In genomic region chr3:170102421-170102820, GRCh38 we compare ENCODE assay signal across 15 cellular contexts.
DNase-seq lines count a peak whose midpoint lies in the region; ATAC-seq and TF ChIP-seq lines count a peak whose summit lies in the region.
"Had no signal": no experiment of that assay in that cellular context is flagged by ENCODE, and none has a peak within 500 bp of the region (broad histone marks: within the 10 kb centered on the region; RNA-seq: fewer than 3 reads in every experiment).

No MANE protein-coding gene starts in this region.

- no peak overlapping the region for H3K4me3 ChIP-seq in CD8-positive, alpha-beta T cell (ENCODE audit: low read depth, low read length)
- H3K4me3 ChIP-seq in endodermal cell (ENCODE audit: low read length), result no peak overlapping the region
- H3K4me3 ChIP-seq in colonic mucosa, result no peak overlapping the region
- H3K4me3 ChIP-seq: GM12878, HAP-1, K562 had no signal

- H3K9ac ChIP-seq in endodermal cell (ENCODE audit: extremely low read depth, low read length, poor library complexity, severe bottlenecking), result no peak overlapping the region
- no peak overlapping the region for H3K9ac ChIP-seq in colonic mucosa (ENCODE audit: low read depth in 2 of 2, low read length in 2 of 2)

- H3K4me1 Mint-ChIP-seq in CD8-positive, alpha-beta T cell (ENCODE audit: low read depth), result peaks cover 12% of the 10 kb centered on the region
- H3K4me1 Mint-ChIP-seq in activated T-helper 17 cell treated with anti-CD3 and anti-CD28 coated beads, Interleukin-2, amount 50 U/mL, for 72 hours, result peaks cover 7% of the 10 kb centered on the region
- H3K4me1 Mint-ChIP-seq in nephron progenitor cell, result no peaks in the 10 kb centered on the region
- H3K4me1 Mint-ChIP-seq in endodermal cell, result no peaks in the 10 kb centered on the region
- H3K4me1 Mint-ChIP-seq: CD14-positive monocyte had no signal

- intact Hi-C loops in CD8-positive, alpha-beta T cell (cut with DNase I, micrococcal nuclease), result loop anchor here in 1 of 2 experiments (10.0 kb wide), 1 partner anchor 328 kb away; the partner anchor contains the start of gene MYNN
- intact Hi-C loops in colonic mucosa (cut with DNase I), result loop anchor here (10.0 kb wide), 1 partner anchor 72 kb away; no protein-coding TSS in a partner anchor

- no peaks in the 10 kb centered on the region for H3K27me3 Mint-ChIP-seq in CD8-positive, alpha-beta T cell (ENCODE audit: low read depth)
- no peaks in the 10 kb centered on the region for H3K27me3 Mint-ChIP-seq in activated T-helper 17 cell treated with anti-CD3 and anti-CD28 coated beads, Interleukin-2, amount 50 U/mL, for 72 hours
- no peaks in the 10 kb centered on the region for H3K27me3 Mint-ChIP-seq in nephron progenitor cell (ENCODE audit: low read depth, poor library complexity)
- H3K27me3 Mint-ChIP-seq in endodermal cell (ENCODE audit: insufficient read depth), result no peaks in the 10 kb centered on the region

- no peaks in the 10 kb centered on the region for H3K9me3 ChIP-seq in CD8-positive, alpha-beta T cell (ENCODE audit: low read length)
- H3K9me3 ChIP-seq in endodermal cell (ENCODE audit: control insufficient read depth, low read length), result no peaks in the 10 kb centered on the region
- H3K9me3 ChIP-seq in colonic mucosa, result no peaks in the 10 kb centered on the region
- H3K9me3 ChIP-seq: HAP-1 had no signal

- POLR2A ChIA-PET in CD8-positive, alpha-beta T cell (lab: Charles Lee), result interaction anchor here (0.8 kb wide), 1 partner anchor 14 kb away, joined by 3 read pairs; no protein-coding TSS in a partner anchor
- POLR2A ChIA-PET in GM10248 (lab: Yijun Ruan, JAX), result no interaction called here

- H3K9me3 Mint-ChIP-seq in CD8-positive, alpha-beta T cell, result no peaks in the 10 kb centered on the region
- no peaks in the 10 kb centered on the region for H3K9me3 Mint-ChIP-seq in activated T-helper 17 cell treated with anti-CD3 and anti-CD28 coated beads, Interleukin-2, amount 50 U/mL, for 72 hours
- no peaks in the 10 kb centered on the region for H3K9me3 Mint-ChIP-seq in nephron progenitor cell
- H3K9me3 Mint-ChIP-seq in endodermal cell, result no peaks in the 10 kb centered on the region
- H3K9me3 Mint-ChIP-seq: CD14-positive monocyte, HFFc6 had no signal

- H3K36me3 ChIP-seq in CD8-positive, alpha-beta T cell (ENCODE audit: insufficient read depth, low read length), result peaks cover 36% of the 10 kb centered on the region
- H3K36me3 ChIP-seq in endodermal cell (ENCODE audit: control insufficient read depth, insufficient read depth, low read length) (peaks cover 35% of the 10 kb centered on the region), colonic mucosa (no peaks in the 10 kb centered on the region)

- H3K27me3 ChIP-seq in CD8-positive, alpha-beta T cell (ENCODE audit: insufficient read depth, low read length), result no peaks in the 10 kb centered on the region
- H3K27me3 ChIP-seq in endodermal cell (ENCODE audit: control insufficient read depth, insufficient read depth, low read length, poor library complexity, severe bottlenecking) (no peaks in the 10 kb centered on the region), colonic mucosa (no peaks in the 10 kb centered on the region)

- H3K36me3 Mint-ChIP-seq in CD8-positive, alpha-beta T cell, result peaks cover 74% of the 10 kb centered on the region
- H3K36me3 Mint-ChIP-seq in activated T-helper 17 cell treated with anti-CD3 and anti-CD28 coated beads, Interleukin-2, amount 50 U/mL, for 72 hours (ENCODE audit: low read depth), result peaks cover 97% of the 10 kb centered on the region
- H3K36me3 Mint-ChIP-seq in nephron progenitor cell (ENCODE audit: low read depth), result peaks cover 32% of the 10 kb centered on the region
- H3K36me3 Mint-ChIP-seq in endodermal cell (ENCODE audit: low read depth), result peaks cover 14% of the 10 kb centered on the region

- no peak overlapping the region for H3K4me3 Mint-ChIP-seq in CD8-positive, alpha-beta T cell
- no peak overlapping the region for H3K4me3 Mint-ChIP-seq in activated T-helper 17 cell treated with anti-CD3 and anti-CD28 coated beads, Interleukin-2, amount 50 U/mL, for 72 hours
- no peak overlapping the region for H3K4me3 Mint-ChIP-seq in nephron progenitor cell
- no peak overlapping the region for H3K4me3 Mint-ChIP-seq in endodermal cell
- H3K4me3 Mint-ChIP-seq: CD14-positive monocyte, HFFc6 had no signal

- H3K27ac ChIP-seq in CD8-positive, alpha-beta T cell (ENCODE audit: low read depth, low read length), result no peak overlapping the region
- H3K27ac ChIP-seq in endodermal cell (ENCODE audit: low read depth, low read length), result no peak overlapping the region
- H3K27ac ChIP-seq in colonic mucosa, result no peak overlapping the region
- H3K27ac ChIP-seq: HL-60 had no signal

- DNase-seq in Ammon's horn (ENCODE audit: low spot score), result peak; percentile 44
- DNase-seq in CD8-positive, alpha-beta T cell, result no peak
- DNase-seq in nephron progenitor cell, result no peak
- DNase-seq in activated CD8-positive, alpha-beta memory T cell treated with anti-CD3 and anti-CD28 coated beads, Interleukin-2, amount 50 U/mL, for 4 hours, result no peak
- DNase-seq in endodermal cell, result no peak
- no peak for DNase-seq in GM10248 (ENCODE audit: extremely low spot score)
- no peak for DNase-seq in colonic mucosa
- DNase-seq: DMS53, HFFc6 had no signal

- H3K4me1 ChIP-seq in CD8-positive, alpha-beta T cell (ENCODE audit: insufficient read depth, low read length), result no peaks in the 10 kb centered on the region
- no peaks in the 10 kb centered on the region for H3K4me1 ChIP-seq in endodermal cell (ENCODE audit: control insufficient read depth, insufficient read depth, low read length)
- H3K4me1 ChIP-seq in colonic mucosa, result no peaks in the 10 kb centered on the region
- H3K4me1 ChIP-seq: HAP-1 had no signal

- WGBS in endodermal cell (ENCODE audit: insufficient coverage in 1 of 2, insufficient read length in 1 of 2), 2 experiments, result 97% methylated on average over 7 of the region's 7 CpGs

- TF ChIP-seq CTCF in CD8-positive, alpha-beta T cell (IDR thresholded peaks at IDR 0.05), result no peak
- no peak for TF ChIP-seq CTCF in nephron progenitor cell (IDR thresholded peaks at IDR 0.05)
- TF ChIP-seq CTCF in endodermal cell (conservative IDR thresholded peaks at IDR 0.05), result no peak
- TF ChIP-seq CTCF in GM10248 (IDR thresholded peaks at IDR 0.05; ENCODE audit: control extremely low read depth, extremely low read depth, low read depth, missing control alignments), result no peak
- no peak for TF ChIP-seq CTCF in colonic mucosa (IDR thresholded peaks at IDR 0.05)

- H3K27ac Mint-ChIP-seq in CD8-positive, alpha-beta T cell, result peak overlapping the region; percentile 12
- peak overlapping the region; percentile 49 for H3K27ac Mint-ChIP-seq in activated T-helper 17 cell treated with anti-CD3 and anti-CD28 coated beads, Interleukin-2, amount 50 U/mL, for 72 hours
- H3K27ac Mint-ChIP-seq in nephron progenitor cell (peak overlapping the region; percentile 37), endodermal cell (no peak overlapping the region)
- H3K27ac Mint-ChIP-seq: CD14-positive monocyte, HFFc6 had no signal

- CTCF ChIA-PET in CD8-positive, alpha-beta T cell (lab: Charles Lee), result no interaction called here
- CTCF ChIA-PET in GM10248 (lab: Yijun Ruan, JAX), result interaction anchor here (1.5 to 5.0 kb wide), 4 partner anchors 11 to 15 kb away, joined by 4 to 26 read pairs (median 11); no protein-coding TSS in a partner anchor

- ATAC-seq in CD8-positive, alpha-beta T cell, result no peak
- ATAC-seq in activated T-helper 17 cell treated with anti-CD3 and anti-CD28 coated beads, Interleukin-2, amount 50 U/mL, for 72 hours (replicated peaks), result no peak
- ATAC-seq: GM12878, K562 had no signal
